In the genomic region with DNA sequence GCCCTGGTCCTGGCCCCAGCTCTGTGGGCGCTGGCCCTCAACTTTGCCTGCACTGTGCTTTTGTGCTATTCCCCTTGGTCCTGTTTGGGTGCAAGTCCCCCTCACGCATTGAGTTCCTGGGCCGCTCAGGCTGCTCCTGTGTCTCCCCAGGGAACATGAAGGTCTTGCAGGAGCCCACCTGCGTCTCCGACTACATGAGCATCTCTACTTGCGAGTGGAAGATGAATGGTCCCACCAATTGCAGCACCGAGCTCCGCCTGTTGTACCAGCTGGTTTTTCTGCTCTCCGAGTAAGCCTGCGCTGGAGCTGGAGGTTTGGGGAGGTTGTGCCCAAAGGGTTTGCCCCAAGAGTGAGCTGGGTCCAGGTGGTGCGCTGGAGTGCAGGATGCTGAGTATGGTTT, we compare ENCODE assay signal across 13 cellular contexts.
"Had no signal": no experiment of that assay in that cellular context is flagged by ENCODE, and none has a peak within 500 bp of the region (broad histone marks: within the 10 kb centered on the region; RNA-seq: fewer than 3 reads in every experiment).

No MANE protein-coding gene starts in this region.

- H3K4me3 Mint-ChIP-seq: activated T-cell treated with anti-CD3 and anti-CD28 coated beads, Interleukin-2, amount 50 U/mL, for 24 hours; neural crest cell had no signal

- H3K9me3 ChIP-seq: ascending aorta, tibial artery had no signal

- H3K27ac Mint-ChIP-seq: progenitor cell of endocrine pancreas had no signal

- H3K27me3 ChIP-seq: ascending aorta, tibial artery had no signal

- H3K27ac ChIP-seq: ascending aorta, coronary artery, tibial artery had no signal

- H3K9me3 Mint-ChIP-seq: activated T-cell treated with anti-CD3 and anti-CD28 coated beads, Interleukin-2, amount 50 U/mL, for 24 hours; neural crest cell had no signal

- ATAC-seq: stimulated activated naive CD8-positive, alpha-beta T cell treated with anti-CD3 and anti-CD28 coated beads, Interleukin-15, Interleukin-2, amounts not matched to agents 100 U/mL and 50 U/mL, for 24 hours had no signal

- H3K27me3 Mint-ChIP-seq: activated T-cell treated with anti-CD3 and anti-CD28 coated beads, Interleukin-2, amount 50 U/mL, for 24 hours; progenitor cell of endocrine pancreas had no signal

- H3K4me1 ChIP-seq: ascending aorta, tibial artery had no signal

- DNase-seq: activated CD4-positive, alpha-beta T cell treated with anti-CD3 and anti-CD28 coated beads, Interleukin-2, amount 50 U/mL, for 4 hours; activated CD4-positive, CD25-positive, alpha-beta regulatory T cell treated with anti-CD3 and anti-CD28 coated beads, Interleukin-2, amount 50 U/mL, for 72 hours; activated gamma-delta T cell; activated T-cell treated with anti-CD3 and anti-CD28 coated beads, Interleukin-2, amount 50 U/mL, for 24 hours; head of caudate nucleus; stimulated activated CD4-positive, alpha-beta T cell treated with anti-CD3 and anti-CD28 coated beads, Interleukin-2, amount 100 ng/mL, for 24 hours; stimulated activated naive CD8-positive, alpha-beta T cell treated with anti-CD3 and anti-CD28 coated beads, Interleukin-15, Interleukin-2, amounts not matched to agents 100 U/mL and 50 U/mL, for 24 hours; SW 1271; tibial artery had no signal
